In genomic region chr1:220736283-220736682, GRCh38 we compare ENCODE assay signal across 11 cellular contexts. TPM values are rescaled to one million over a fixed set of nuclear protein-coding genes. Genes with fewer than 3 reads are reported as not detected.
"Had no signal": no experiment of that assay in that cellular context is flagged by ENCODE, and none has a peak within 500 bp of the region (broad histone marks: within the 10 kb centered on the region; RNA-seq: fewer than 3 reads in every experiment).

No MANE protein-coding gene starts in this region.

RNA-seq across cellular contexts. Expression of gene MTARC2, which starts 11.8 kb away (rescaled TPM):
- total RNA-seq: activated CD4-positive, alpha-beta memory T cell treated with anti-CD3 and anti-CD28 coated beads for 36 hours; activated CD4-positive, alpha-beta memory T cell treated with anti-CD3 and anti-CD28 coated beads, Interleukin-2, amount 10 ng/mL, durations not matched to agents 7 days and 5 days; activated CD4-positive, alpha-beta T cell treated with anti-CD3 and anti-CD28 coated beads for 36 hours; activated CD4-positive, alpha-beta T cell treated with anti-CD3 and anti-CD28 coated beads, Interleukin-2, amount 10 ng/mL, durations not matched to agents 24 days and 14 days; activated CD4-positive, alpha-beta T cell treated with anti-CD3 and anti-CD28 coated beads, Interleukin-2, amount 10 ng/mL, durations not matched to agents 7 days and 5 days; activated CD8-positive, alpha-beta memory T cell treated with anti-CD3 and anti-CD28 coated beads for 36 hours; activated CD8-positive, alpha-beta memory T cell treated with anti-CD3 and anti-CD28 coated beads, Interleukin-2, amount 10 ng/mL, durations not matched to agents 7 days and 5 days; activated CD8-positive, alpha-beta T cell treated with anti-CD3 and anti-CD28 coated beads for 36 hours; activated CD8-positive, alpha-beta T cell treated with anti-CD3 and anti-CD28 coated beads, Interleukin-2, amount 10 ng/mL, durations not matched to agents 7 days and 5 days; T-helper 1 cell treated with Interleukin-12 subunit alpha and Interleukin-12 subunit beta and Interleukin-4 antibody, amounts not matched to agents 30 ng/mL and 1 ng/mL, for 36 hours; T-helper 2 cell treated with Interferon-gamma antibody and Interleukin-4, amounts not matched to agents 100 ng/mL and 5 ng/mL, for 36 hours had no signal

RNA-seq across cellular contexts. Expression of gene MTARC1, which starts 50.4 kb away (rescaled TPM):
- total RNA-seq: activated CD4-positive, alpha-beta memory T cell treated with anti-CD3 and anti-CD28 coated beads for 36 hours; activated CD4-positive, alpha-beta memory T cell treated with anti-CD3 and anti-CD28 coated beads, Interleukin-2, amount 10 ng/mL, durations not matched to agents 7 days and 5 days; activated CD4-positive, alpha-beta T cell treated with anti-CD3 and anti-CD28 coated beads for 36 hours; activated CD4-positive, alpha-beta T cell treated with anti-CD3 and anti-CD28 coated beads, Interleukin-2, amount 10 ng/mL, durations not matched to agents 24 days and 14 days; activated CD4-positive, alpha-beta T cell treated with anti-CD3 and anti-CD28 coated beads, Interleukin-2, amount 10 ng/mL, durations not matched to agents 7 days and 5 days; activated CD8-positive, alpha-beta memory T cell treated with anti-CD3 and anti-CD28 coated beads for 36 hours; activated CD8-positive, alpha-beta memory T cell treated with anti-CD3 and anti-CD28 coated beads, Interleukin-2, amount 10 ng/mL, durations not matched to agents 7 days and 5 days; activated CD8-positive, alpha-beta T cell treated with anti-CD3 and anti-CD28 coated beads for 36 hours; activated CD8-positive, alpha-beta T cell treated with anti-CD3 and anti-CD28 coated beads, Interleukin-2, amount 10 ng/mL, durations not matched to agents 7 days and 5 days; T-helper 1 cell treated with Interleukin-12 subunit alpha and Interleukin-12 subunit beta and Interleukin-4 antibody, amounts not matched to agents 30 ng/mL and 1 ng/mL, for 36 hours; T-helper 2 cell treated with Interferon-gamma antibody and Interleukin-4, amounts not matched to agents 100 ng/mL and 5 ng/mL, for 36 hours had no signal
